In genomic region chrX:50617183-50617582, GRCh38 we compare ENCODE assay signal across 28 cellular contexts.
DNase-seq lines count a peak whose midpoint lies in the region; ATAC-seq, FAIRE-seq and TF ChIP-seq lines count a peak whose summit lies in the region.
"Had no signal": no experiment of that assay in that cellular context is flagged by ENCODE, and none has a peak within 500 bp of the region (broad histone marks: within the 10 kb centered on the region; RNA-seq: fewer than 3 reads in every experiment).

No MANE protein-coding gene starts in this region.

- no peak overlapping the region for H4K5ac ChIP-seq in H1 (ENCODE audit: insufficient read length, low read depth, low read length)

- H3K4me1 ChIP-seq in A673 (ENCODE audit: insufficient read depth, low read length, poor library complexity, severe bottlenecking): peaks cover 21% of the 10 kb centered on the region
- H3K4me1 ChIP-seq in H1 (replicated peaks in 1 of 4; ENCODE audit: control insufficient read depth in 3 of 4, insufficient read depth in 4 of 4, low read length in 3 of 4): peaks cover 0 to 8% (median 6%) of the 10 kb centered on the region in 4 experiments; a peak in 4 of 7 replicates
- no peaks in the 10 kb centered on the region for H3K4me1 ChIP-seq in kidney (ENCODE audit: control insufficient read depth in 1 of 2, insufficient read depth in 1 of 2, low read depth in 1 of 2, low read length in 2 of 2)
- H3K4me1 ChIP-seq in foreskin keratinocyte: peaks cover 7% of the 10 kb centered on the region
- H3K4me1 ChIP-seq: A549, BLaER1 had no signal

- TF ChIP-seq EP300 in H1 (IDR thresholded peaks at IDR 0.05; ENCODE audit: borderline replicate concordance in 1 of 2, low read depth in 2 of 2, low read length in 2 of 2): no peak

- no TSS peak for BruUV-seq in A673 (replicated peaks; lab: Mats Ljungman, UMichigan)

- H3K27ac Mint-ChIP-seq in stimulated activated effector memory CD8-positive, alpha-beta T cell treated with anti-CD3 and anti-CD28 coated beads, Interleukin-12 subunit alpha, Interleukin-12 subunit beta, amount 100 ng/mL, for 72 hours: no peak overlapping the region
- H3K27ac Mint-ChIP-seq: CD14-positive monocyte; CD4-positive, alpha-beta memory T cell; CD4-positive, CD25-positive, alpha-beta regulatory T cell had no signal

- H4K91ac ChIP-seq in H1 (replicated peaks; ENCODE audit: insufficient read length, low read length): no peak overlapping the region

- no peaks in the 10 kb centered on the region for H3K4me1 Mint-ChIP-seq in stimulated activated effector memory CD8-positive, alpha-beta T cell treated with anti-CD3 and anti-CD28 coated beads, Interleukin-12 subunit alpha, Interleukin-12 subunit beta, amount 100 ng/mL, for 72 hours
- H3K4me1 Mint-ChIP-seq: CD14-positive monocyte; CD4-positive, alpha-beta memory T cell; CD4-positive, CD25-positive, alpha-beta regulatory T cell; CD8-positive, alpha-beta memory T cell had no signal

- 0 out of 2 replicates have a peak overlapping the region, but pooled peaks have one; percentile 90 for H2BK20ac ChIP-seq in H1 (ENCODE audit: low read length)

- H3K27me3 ChIP-seq in A673 (replicated peaks; ENCODE audit: insufficient read depth, low read depth, low read length, poor library complexity) (no peaks in the 10 kb centered on the region), H1 (replicated peaks in 1 of 4; ENCODE audit: control insufficient read depth in 3 of 4, extremely low read depth in 1 of 4, insufficient read depth in 3 of 4, low read length in 3 of 4) (no peaks in the 10 kb centered on the region), foreskin keratinocyte (no peaks in the 10 kb centered on the region)
- H3K27me3 ChIP-seq: BE2C had no signal

- FAIRE-seq in H1 (lab: Jason Lieb, UNC): no peak
- FAIRE-seq in kidney (lab: Jason Lieb, UNC): peak; percentile 56
- FAIRE-seq: GM12878, GM12892, GM18507 had no signal

- H2AK5ac ChIP-seq in H1 (ENCODE audit: low read depth, low read length): no peak overlapping the region

- H4K8ac ChIP-seq in H1 (ENCODE audit: extremely low read depth, insufficient read depth, low read length): no peak overlapping the region

- POLR2A ChIA-PET in A673 (lab: Charles Lee; ENCODE audit: low non-redundant PET): no interaction called here
- POLR2A ChIA-PET in H1 (lab: Charles Lee; ENCODE audit: partially characterized antibody): no interaction called here

- intact Hi-C loops in A673 (cut with micrococcal nuclease; ENCODE audit: unreplicated experiment): no loop called here
- intact Hi-C loops in kidney (cut with DNase I): no loop called here

- H3K56ac ChIP-seq in H1 (replicated peaks; ENCODE audit: insufficient read length, low read depth, low read length): no peak overlapping the region

- H3K79me1 ChIP-seq in H1 (ENCODE audit: low read depth, low read length): no peaks in the 10 kb centered on the region

- no peaks in the 10 kb centered on the region for H3K9me3 Mint-ChIP-seq in stimulated activated effector memory CD8-positive, alpha-beta T cell treated with anti-CD3 and anti-CD28 coated beads, Interleukin-12 subunit alpha, Interleukin-12 subunit beta, amount 100 ng/mL, for 72 hours
- H3K9me3 Mint-ChIP-seq: CD4-positive, CD25-positive, alpha-beta regulatory T cell; CD8-positive, alpha-beta memory T cell had no signal

- no peak overlapping the region for H2BK5ac ChIP-seq in H1 (ENCODE audit: low read depth, low read length)

- CTCF ChIA-PET in A673 (lab: Charles Lee): no interaction called here
- CTCF ChIA-PET in H1 (lab: Charles Lee; ENCODE audit: partially characterized antibody): no interaction called here

- no peak for ATAC-seq in stimulated activated effector memory CD8-positive, alpha-beta T cell treated with anti-CD3 and anti-CD28 coated beads, Interleukin-12 subunit alpha, Interleukin-12 subunit beta, amount 100 ng/mL, for 72 hours
- no peak for ATAC-seq in foreskin keratinocyte
- ATAC-seq: A549, GM12878 had no signal

- TF ChIP-seq CTCF in A673 (conservative IDR thresholded peaks at IDR 0.05; ENCODE audit: low read depth, low read length) (no peak), H1 (IDR thresholded peaks at IDR 0.05; ENCODE audit: control extremely low read depth in 1 of 3, insufficient read depth in 1 of 3, low read depth in 1 of 3, low read length in 3 of 3) (no peak), kidney (IDR thresholded peaks at IDR 0.05; ENCODE audit: borderline replicate concordance, extremely low read depth, insufficient read depth) (no peak), foreskin keratinocyte (conservative IDR thresholded peaks at IDR 0.05) (no peak)

- no peak overlapping the region for H2BK15ac ChIP-seq in H1 (ENCODE audit: low read length)

- H3K4me2 ChIP-seq in H1 (ENCODE audit: insufficient read depth in 1 of 2, low read depth in 2 of 2, low read length in 2 of 2): no peak overlapping the region
- H3K4me2 ChIP-seq: A549, BLaER1 had no signal

- no peak overlapping the region for H2BK12ac ChIP-seq in H1 (ENCODE audit: low read depth, low read length)

- H3K9ac ChIP-seq in H1 (replicated peaks in 1 of 4; ENCODE audit: extremely low read depth in 1 of 4, low read depth in 3 of 4, low read length in 3 of 4): no peak overlapping the region
- no peak overlapping the region for H3K9ac ChIP-seq in kidney (ENCODE audit: low read length in 2 of 2)
- H3K9ac ChIP-seq: BLaER1 had no signal

- H3K27ac ChIP-seq in A673 (ENCODE audit: low read depth, low read length, poor library complexity, severe bottlenecking) (peak overlapping the region; percentile 95), H1 (ENCODE audit: low read depth, low read length) (no peak overlapping the region), kidney (ENCODE audit: low read depth in 2 of 2, low read length in 2 of 2) (no peak overlapping the region), foreskin keratinocyte (no peak overlapping the region)
- H3K27ac ChIP-seq: 22Rv1, A549, BLaER1 had no signal

- H3K4me3 Mint-ChIP-seq in stimulated activated effector memory CD8-positive, alpha-beta T cell treated with anti-CD3 and anti-CD28 coated beads, Interleukin-12 subunit alpha, Interleukin-12 subunit beta, amount 100 ng/mL, for 72 hours: no peak overlapping the region
- H3K4me3 Mint-ChIP-seq: CD14-positive monocyte; CD4-positive, alpha-beta memory T cell; CD4-positive, CD25-positive, alpha-beta regulatory T cell; CD8-positive, alpha-beta memory T cell had no signal

- H4K20me1 ChIP-seq in H1 (replicated peaks in 1 of 2; ENCODE audit: control insufficient read depth in 1 of 2, insufficient read depth in 2 of 2, low read length in 2 of 2): no peaks in the 10 kb centered on the region
- H4K20me1 ChIP-seq: BLaER1 had no signal

- no peaks in the 10 kb centered on the region for H3K79me2 ChIP-seq in H1 (ENCODE audit: control insufficient read depth in 1 of 2, insufficient read depth in 2 of 2, low read length in 2 of 2)

- no peak overlapping the region for H3K23ac ChIP-seq in H1 (ENCODE audit: insufficient read length)

- no peaks in the 10 kb centered on the region for H3K36me3 ChIP-seq in A673 (ENCODE audit: insufficient read depth, low read length, poor library complexity, severe bottlenecking)
- no peaks in the 10 kb centered on the region for H3K36me3 ChIP-seq in H1 (ENCODE audit: control insufficient read depth in 2 of 4, insufficient read depth in 4 of 4, low read length in 3 of 4)
- H3K36me3 ChIP-seq in kidney (ENCODE audit: control insufficient read depth in 1 of 2, insufficient read depth in 2 of 2, low read length in 2 of 2): peaks cover 0 to 5% of the 10 kb centered on the region in 2 donors
- H3K36me3 ChIP-seq: BE2C, BLaER1 had no signal

- TF ChIP-seq POLR2A in H1 (IDR thresholded peaks at IDR 0.05; ENCODE audit: control extremely low read depth in 1 of 2, low read depth in 2 of 2, low read length in 2 of 2): no peak

- H3K4me3 ChIP-seq in A673 (ENCODE audit: low read depth, low read length, poor library complexity, severe bottlenecking) (no peak overlapping the region), H1 (ENCODE audit: extremely low read depth in 1 of 4, insufficient read depth in 2 of 4, low read depth in 3 of 4, low read length in 4 of 4) (no peak overlapping the region), kidney (ENCODE audit: low read length in 2 of 2) (no peak overlapping the region)
- H3K4me3 ChIP-seq: A549, BLaER1, GM12878 had no signal

- no peak overlapping the region for H3K4ac ChIP-seq in H1 (replicated peaks; ENCODE audit: insufficient read length, low read depth, low read length)

- 0 out of 2 replicates have a peak overlapping the region, but pooled peaks have one; percentile 32 for H3K18ac ChIP-seq in H1 (ENCODE audit: extremely low read depth, low read length)

- no peaks in the 10 kb centered on the region for H3K23me2 ChIP-seq in H1 (ENCODE audit: low read depth, low read length)

- no peaks in the 10 kb centered on the region for H3K9me3 ChIP-seq in A673 (ENCODE audit: low read depth, low read length, poor library complexity, severe bottlenecking)
- H3K9me3 ChIP-seq in H1 (ENCODE audit: insufficient read depth in 2 of 2, low read depth in 1 of 2, low read length in 1 of 2): no peaks in the 10 kb centered on the region
- no peaks in the 10 kb centered on the region for H3K9me3 ChIP-seq in kidney (ENCODE audit: control insufficient read depth in 1 of 2, low read length in 2 of 2)
- H3K9me3 ChIP-seq: A549, BE2C, BLaER1 had no signal

- DNase-seq in A673 (ENCODE audit: low spot score): no peak
- no peak for DNase-seq in H1 (ENCODE audit: low read depth in 1 of 2, low spot score in 2 of 2)
- DNase-seq in kidney: no peak
- peak; percentile 70 for DNase-seq in renal cortical epithelial cell (ENCODE audit: low read depth)
- no peak for DNase-seq in stimulated activated effector memory CD8-positive, alpha-beta T cell treated with anti-CD3 and anti-CD28 coated beads, Interleukin-12 subunit alpha, Interleukin-12 subunit beta, amount 100 ng/mL, for 72 hours (ENCODE audit: low spot score in 2 of 2)
- DNase-seq in medulla oblongata (ENCODE audit: extremely low spot score): no peak
- DNase-seq in foreskin keratinocyte: no peak
- DNase-seq: ACHN; BE2C; C1 segment of cervical spinal cord; CD4-positive, alpha-beta memory T cell; CD4-positive, CD25-positive, alpha-beta regulatory T cell; CD8-positive, alpha-beta memory T cell; COR-L47; DMS 273 treated with DMSO at 0.1 percent for 48 hours; DMS153; DMS53; DMS79; DND-41; EL; GDM1 had no signal

- no peak overlapping the region for H2BK120ac ChIP-seq in H1 (replicated peaks; ENCODE audit: low read depth, low read length)

- no peak overlapping the region for H2AFZ ChIP-seq in H1 (ENCODE audit: low read length)

- TF ChIP-seq RAD21 in H1 (IDR thresholded peaks at IDR 0.05 in 1 of 2, conservative IDR thresholded peaks at IDR 0.05 in 1 of 2; ENCODE audit: low read depth in 2 of 2, low read length in 2 of 2): no peak

- H3K36me3 Mint-ChIP-seq in stimulated activated effector memory CD8-positive, alpha-beta T cell treated with anti-CD3 and anti-CD28 coated beads, Interleukin-12 subunit alpha, Interleukin-12 subunit beta, amount 100 ng/mL, for 72 hours: no peaks in the 10 kb centered on the region
- H3K36me3 Mint-ChIP-seq: CD14-positive monocyte; CD4-positive, alpha-beta memory T cell; CD4-positive, CD25-positive, alpha-beta regulatory T cell; CD8-positive, alpha-beta memory T cell had no signal

- no peak overlapping the region for H3K14ac ChIP-seq in H1 (ENCODE audit: insufficient read length)

TF ChIP-seq in H1, 55 proteins besides CTCF, POLR2A, EP300 and RAD21 (continues in another document):
- no peak for TF ChIP-seq BCL11A (IDR thresholded peaks at IDR 0.05; ENCODE audit: low read depth in 2 of 2, low read length in 2 of 2)
- no peak for TF ChIP-seq TBP (IDR thresholded peaks at IDR 0.05; ENCODE audit: low read depth, low read length)
